Comparison of ENCODE assay signal across 36 cellular contexts in the genomic region with DNA sequence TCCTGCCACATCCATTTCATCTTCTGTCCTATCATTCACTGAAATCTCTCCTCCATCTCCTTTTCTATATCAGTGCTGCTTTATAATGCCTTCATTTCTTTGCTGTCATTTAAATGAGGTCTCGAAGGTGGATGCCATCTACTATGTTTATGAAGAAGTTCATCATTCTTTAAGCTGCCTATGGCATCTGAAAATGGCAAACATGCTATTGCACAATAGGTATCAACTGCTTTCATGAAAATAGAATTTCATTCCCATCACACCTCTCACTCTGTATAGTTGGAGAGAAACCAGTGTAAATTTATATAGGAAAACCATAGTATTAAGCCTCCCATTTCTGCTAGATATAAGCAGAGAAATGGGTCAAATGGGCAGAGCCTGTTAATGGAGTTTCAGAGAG.
"Had no signal": no experiment of that assay in that cellular context is flagged by ENCODE, and none has a peak within 500 bp of the region (broad histone marks: within the 10 kb centered on the region; RNA-seq: fewer than 3 reads in every experiment).

No MANE protein-coding gene starts in this region.

- DNase-seq: Karpas-422, Kasumi-1, MG63, MM.1S, MV-4-11, NCI-H1048, NCI-H1092, NCI-H1092 treated with DMSO at 0.1 percent for 48 hours, NCI-H1105, NCI-H1105 treated with DMSO at 0.1 percent for 48 hours, NCI-H1417, NCI-H1417 treated with DMSO at 0.1 percent for 48 hours, NCI-H1436, NCI-H1436 treated with DMSO at 0.1 percent for 48 hours, NCI-H146, NCI-H1694, NCI-H1694 treated with DMSO at 0.1 percent for 48 hours, NCI-H187, NCI-H187 treated with DMSO at 0.1 percent for 48 hours, NCI-H1930, NCI-H2029, NCI-H2029 treated with DMSO at 0.1 percent for 48 hours, NCI-H2081, NCI-H2081 treated with DMSO at 0.1 percent for 48 hours, NCI-H2107, NCI-H2171, NCI-H2171 treated with DMSO at 0.1 percent for 48 hours, NCI-H2227 treated with DMSO at 0.1 percent for 48 hours, NCI-H226, NCI-H345, NCI-H446, NCI-H446 treated with DMSO at 0.1 percent for 48 hours, NCI-H510A, NCI-H510A treated with DMSO at 0.1 percent for 48 hours, NCI-H524, NCI-H524 treated with DMSO at 0.1 percent for 48 hours had no signal

- H3K27me3 ChIP-seq: MG63 had no signal

- H3K4me3 ChIP-seq: MG63 had no signal

- H3K36me3 ChIP-seq: MG63 had no signal
